Comparison of ENCODE assay signal across 23 cellular contexts in genomic region chr5:6557807-6558575, GRCh38.
DNase-seq lines count a peak whose midpoint lies in the region; ATAC-seq and TF ChIP-seq lines count a peak whose summit lies in the region.
"Had no signal": no experiment of that assay in that cellular context is flagged by ENCODE, and none has a peak within 500 bp of the region (broad histone marks: within the 10 kb centered on the region; RNA-seq: fewer than 3 reads in every experiment).

No MANE protein-coding gene starts in this region.

- POLR2A ChIA-PET in HEK293 (lab: Yijun Ruan, JAX), result no interaction called here

- no peaks in the 10 kb centered on the region for H3K27me3 ChIP-seq in lung (ENCODE audit: control insufficient read depth, insufficient read depth)
- H3K27me3 ChIP-seq: BE2C; BLaER1 treated with 17β-estradiol and CSF1 and Interleukin-3, amounts not matched to agents 10 nM and 100 nM had no signal

- no peak overlapping the region for H3K4me3 Mint-ChIP-seq in type B pancreatic cell
- H3K4me3 Mint-ChIP-seq: CD14-positive monocyte; CD4-positive, alpha-beta T cell; CD8-positive, alpha-beta memory T cell had no signal

- no peaks in the 10 kb centered on the region for H3K9me3 ChIP-seq in HEK293 (ENCODE audit: control insufficient read depth, insufficient read depth, low read depth, low read length)
- peaks cover 0 to 2% of the 10 kb centered on the region in 2 donors for H3K9me3 ChIP-seq in lung (ENCODE audit: control insufficient read depth in 2 of 2, insufficient read depth in 1 of 2, low read length in 1 of 2)

- no peaks in the 10 kb centered on the region for H3K36me3 Mint-ChIP-seq in type B pancreatic cell
- H3K36me3 Mint-ChIP-seq: CD14-positive monocyte; CD8-positive, alpha-beta memory T cell had no signal

- H3K27ac ChIP-seq in HEK293 (ENCODE audit: extremely low read depth, low read depth, low read length), result no peak overlapping the region
- no peak overlapping the region for H3K27ac ChIP-seq in lung (ENCODE audit: low read depth in 1 of 2, low read length in 1 of 2)
- H3K27ac ChIP-seq: A549; BLaER1 treated with 17β-estradiol and CSF1 and Interleukin-3, amounts not matched to agents 10 nM and 100 nM had no signal

- H3K4me1 ChIP-seq in HEK293 (ENCODE audit: control insufficient read depth, insufficient read depth, low read length), result no peaks in the 10 kb centered on the region
- no peaks in the 10 kb centered on the region for H3K4me1 ChIP-seq in lung (ENCODE audit: control insufficient read depth in 2 of 2, insufficient read depth in 2 of 2, low read length in 2 of 2)
- H3K4me1 ChIP-seq: A549; BE2C; BLaER1 treated with 17β-estradiol and CSF1 and Interleukin-3, amounts not matched to agents 10 nM and 100 nM had no signal

- H3K4me1 Mint-ChIP-seq in type B pancreatic cell (ENCODE audit: unreplicated experiment), result no peaks in the 10 kb centered on the region
- H3K4me1 Mint-ChIP-seq: CD14-positive monocyte; CD8-positive, alpha-beta memory T cell had no signal

- no peak for TF ChIP-seq CTCF in HEK293 (tag by site-specific recombination; IDR thresholded peaks at IDR 0.05)
- TF ChIP-seq CTCF in lung (IDR thresholded peaks at IDR 0.05; ENCODE audit: control extremely low read depth, extremely low read depth), result no peak
- no peak for TF ChIP-seq CTCF in type B pancreatic cell (conservative IDR thresholded peaks at IDR 0.05)

- no peak overlapping the region for H3K27ac Mint-ChIP-seq in type B pancreatic cell
- H3K27ac Mint-ChIP-seq: CD14-positive monocyte; CD4-positive, alpha-beta T cell; CD8-positive, alpha-beta memory T cell had no signal

- 78 to 86% methylated on average over 6 of the region's 6 CpGs for WGBS in lung, 2 donors

- H3K9me3 Mint-ChIP-seq in type B pancreatic cell, result no peaks in the 10 kb centered on the region
- H3K9me3 Mint-ChIP-seq: CD4-positive, alpha-beta T cell had no signal

- DNase-seq in ecto neural progenitor cell (ENCODE audit: low spot score) (peak; percentile 32), lung (ENCODE audit: low spot score) (peak; percentile 11), type B pancreatic cell (ENCODE audit: extremely low spot score, unreplicated experiment) (peak; percentile 32)
- DNase-seq in activated CD8-positive, alpha-beta memory T cell treated with anti-CD3 and anti-CD28 coated beads, Interleukin-2, amount 50 U/mL, for 4 hours, result no peak
- DNase-seq in activated T-cell treated with anti-CD3 and anti-CD28 coated beads, Interleukin-2, amount 50 U/mL, for 48 hours, result no peak
- DNase-seq: 8988T; ACHN; AML-193; BE2C; CD4-positive, alpha-beta T cell; CD8-positive, alpha-beta memory T cell; DMS 273 treated with DMSO at 0.1 percent for 48 hours; DMS79; EL; GDM1; GOT3; HCEC 1CT had no signal

- H3K4me3 ChIP-seq in HEK293 (ENCODE audit: low read depth, low read length) (no peak overlapping the region), lung (no peak overlapping the region)
- H3K4me3 ChIP-seq: A549; BLaER1 treated with 17β-estradiol and CSF1 and Interleukin-3, amounts not matched to agents 10 nM and 100 nM; GM12878 had no signal

- ATAC-seq in lung (ENCODE audit: insufficient read depth, low FRiP score) (no peak), GM18907 (IDR thresholded peaks at IDR 0.05; ENCODE audit: unreplicated experiment) (no peak)
- ATAC-seq: A549, GM12878 had no signal

- no peaks in the 10 kb centered on the region for H3K36me3 ChIP-seq in HEK293 (ENCODE audit: control insufficient read depth in 2 of 2, insufficient read depth in 1 of 2, low read length in 2 of 2)
- H3K36me3 ChIP-seq in lung (ENCODE audit: control insufficient read depth in 2 of 2, insufficient read depth in 2 of 2, low read length in 2 of 2), result no peaks in the 10 kb centered on the region
- H3K36me3 ChIP-seq: BE2C; BLaER1 treated with 17β-estradiol and CSF1 and Interleukin-3, amounts not matched to agents 10 nM and 100 nM had no signal

- CTCF ChIA-PET in HEK293 (lab: Yijun Ruan, JAX), result no interaction called here

- H3K27me3 Mint-ChIP-seq in type B pancreatic cell, result peaks cover 12% of the 10 kb centered on the region

TF ChIP-seq in HEK293, 187 proteins besides CTCF, POLR2A, EP300 and RAD21:
- TF ChIP-seq SETDB1 (IDR thresholded peaks at IDR 0.05; ENCODE audit: insufficient read length, low read length) (peak; percentile 68), TRIM28 (IDR thresholded peaks at IDR 0.05; ENCODE audit: borderline replicate concordance, low read length) (peak; percentile 23; the same call in 1 of the 2 replicates), ZNF843 (tag by site-specific recombination; IDR thresholded peaks at IDR 0.05) (no peak)

Comparison
In these comparisons a context has a peak if more than half of its experiments do, and no peak if none do; other contexts are left out.
1. DNase-seq: peak in ecto neural progenitor cell (single experiment), lung (single experiment) and type B pancreatic cell (single experiment); none in activated CD8-positive, alpha-beta memory T cell treated with anti-CD3 and anti-CD28 coated beads, Interleukin-2, amount 50 U/mL, for 4 hours (single experiment) and activated T-cell treated with anti-CD3 and anti-CD28 coated beads, Interleukin-2, amount 50 U/mL, for 48 hours (0 of 2).